Comparison of ENCODE assay signal across 1 cellular context in the genomic region with DNA sequence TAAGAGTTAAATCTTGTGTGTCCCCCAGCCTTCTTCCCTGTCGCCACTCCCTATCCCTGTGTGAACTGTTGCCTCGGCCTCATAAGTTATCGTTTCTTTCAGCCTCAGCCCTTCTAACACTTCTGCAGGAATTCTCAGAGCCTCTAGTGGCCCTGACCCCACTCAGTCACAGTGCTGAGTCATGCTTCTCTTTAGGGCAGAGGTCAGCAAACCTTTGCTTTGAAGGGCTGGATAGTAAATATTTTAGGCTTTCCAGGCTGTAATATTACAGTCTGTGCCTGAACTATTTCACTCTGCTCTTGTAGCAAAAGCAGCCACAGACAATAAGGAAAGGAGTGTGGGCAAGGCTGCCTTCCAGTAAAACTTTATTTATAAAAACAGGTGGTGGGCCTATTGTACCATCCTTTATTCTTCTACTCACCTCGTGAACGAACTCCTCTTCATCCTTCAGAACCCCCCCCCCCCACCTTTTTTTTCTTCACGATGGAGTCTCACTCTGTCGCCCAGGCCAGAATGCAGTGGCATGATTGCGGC.
TF ChIP-seq lines count a peak whose summit lies in the region.

No MANE protein-coding gene starts in this region.

TF ChIP-seq in HepG2, 621 proteins besides CTCF, POLR2A, EP300 and RAD21 (continued from another document):
- TF ChIP-seq, protein P1, sequence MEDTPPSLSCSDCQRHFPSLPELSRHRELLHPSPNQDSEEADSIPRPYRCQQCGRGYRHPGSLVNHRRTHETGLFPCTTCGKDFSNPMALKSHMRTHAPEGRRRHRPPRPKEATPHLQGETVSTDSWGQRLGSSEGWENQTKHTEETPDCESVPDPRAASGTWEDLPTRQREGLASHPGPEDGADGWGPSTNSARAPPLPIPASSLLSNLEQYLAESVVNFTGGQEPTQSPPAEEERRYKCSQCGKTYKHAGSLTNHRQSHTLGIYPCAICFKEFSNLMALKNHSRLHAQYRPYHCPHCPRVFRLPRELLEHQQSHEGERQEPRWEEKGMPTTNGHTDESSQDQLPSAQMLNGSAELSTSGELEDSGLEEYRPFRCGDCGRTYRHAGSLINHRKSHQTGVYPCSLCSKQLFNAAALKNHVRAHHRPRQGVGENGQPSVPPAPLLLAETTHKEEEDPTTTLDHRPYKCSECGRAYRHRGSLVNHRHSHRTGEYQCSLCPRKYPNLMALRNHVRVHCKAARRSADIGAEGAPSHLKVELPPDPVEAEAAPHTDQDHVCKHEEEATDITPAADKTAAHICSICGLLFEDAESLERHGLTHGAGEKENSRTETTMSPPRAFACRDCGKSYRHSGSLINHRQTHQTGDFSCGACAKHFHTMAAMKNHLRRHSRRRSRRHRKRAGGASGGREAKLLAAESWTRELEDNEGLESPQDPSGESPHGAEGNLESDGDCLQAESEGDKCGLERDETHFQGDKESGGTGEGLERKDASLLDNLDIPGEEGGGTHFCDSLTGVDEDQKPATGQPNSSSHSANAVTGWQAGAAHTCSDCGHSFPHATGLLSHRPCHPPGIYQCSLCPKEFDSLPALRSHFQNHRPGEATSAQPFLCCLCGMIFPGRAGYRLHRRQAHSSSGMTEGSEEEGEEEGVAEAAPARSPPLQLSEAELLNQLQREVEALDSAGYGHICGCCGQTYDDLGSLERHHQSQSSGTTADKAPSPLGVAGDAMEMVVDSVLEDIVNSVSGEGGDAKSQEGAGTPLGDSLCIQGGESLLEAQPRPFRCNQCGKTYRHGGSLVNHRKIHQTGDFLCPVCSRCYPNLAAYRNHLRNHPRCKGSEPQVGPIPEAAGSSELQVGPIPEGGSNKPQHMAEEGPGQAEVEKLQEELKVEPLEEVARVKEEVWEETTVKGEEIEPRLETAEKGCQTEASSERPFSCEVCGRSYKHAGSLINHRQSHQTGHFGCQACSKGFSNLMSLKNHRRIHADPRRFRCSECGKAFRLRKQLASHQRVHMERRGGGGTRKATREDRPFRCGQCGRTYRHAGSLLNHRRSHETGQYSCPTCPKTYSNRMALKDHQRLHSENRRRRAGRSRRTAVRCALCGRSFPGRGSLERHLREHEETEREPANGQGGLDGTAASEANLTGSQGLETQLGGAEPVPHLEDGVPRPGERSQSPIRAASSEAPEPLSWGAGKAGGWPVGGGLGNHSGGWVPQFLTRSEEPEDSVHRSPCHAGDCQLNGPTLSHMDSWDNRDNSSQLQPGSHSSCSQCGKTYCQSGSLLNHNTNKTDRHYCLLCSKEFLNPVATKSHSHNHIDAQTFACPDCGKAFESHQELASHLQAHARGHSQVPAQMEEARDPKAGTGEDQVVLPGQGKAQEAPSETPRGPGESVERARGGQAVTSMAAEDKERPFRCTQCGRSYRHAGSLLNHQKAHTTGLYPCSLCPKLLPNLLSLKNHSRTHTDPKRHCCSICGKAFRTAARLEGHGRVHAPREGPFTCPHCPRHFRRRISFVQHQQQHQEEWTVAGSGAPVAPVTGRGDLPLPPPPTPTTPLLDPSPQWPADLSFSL (CRISPR knock-in tag; IDR thresholded peaks at IDR 0.05): no peak
- TF ChIP-seq U2AF1 (optimal IDR thresholded peaks at IDR 0.05; ENCODE audit: low read depth, low read length) (no peak), ZNF878 (CRISPR knock-in tag; IDR thresholded peaks at IDR 0.05) (0 out of 2 replicates have a peak, but pooled peaks have one; percentile 40), ZNF737 (CRISPR knock-in tag; IDR thresholded peaks at IDR 0.05; ENCODE audit: borderline replicate concordance) (no peak), ZNF367 (CRISPR knock-in tag; IDR thresholded peaks at IDR 0.05; ENCODE audit: borderline replicate concordance) (no peak), ZNF782 (CRISPR knock-in tag; IDR thresholded peaks at IDR 0.05; ENCODE audit: borderline replicate concordance) (no peak), KDM6A (CRISPR knock-in tag; IDR thresholded peaks at IDR 0.05; ENCODE audit: low read depth) (peak; percentile 48; the same call in 1 of the 2 replicates)
TF ChIP-seq in HepG2: peak in this region for 127.
